In genomic region chr5:78738693-78739300, GRCh38 we compare ENCODE assay signal across 1 cellular context.
TF ChIP-seq lines count a peak whose summit lies in the region.

No MANE protein-coding gene starts in this region.

TF ChIP-seq in GM23338, 12 proteins besides CTCF, POLR2A, EP300 and RAD21 (continued from another document):
- TF ChIP-seq ZNF462 (CRISPR knock-in tag; IDR thresholded peaks at IDR 0.05), result no peak
- TF ChIP-seq ZNF331 (CRISPR knock-in tag; IDR thresholded peaks at IDR 0.05; ENCODE audit: low read depth), result no peak
- no peak for TF ChIP-seq STAT1 (IDR thresholded peaks at IDR 0.05; ENCODE audit: unreplicated experiment)
- TF ChIP-seq NANOG (IDR thresholded peaks at IDR 0.05; ENCODE audit: borderline replicate concordance), result no peak
